ENCODE assay signal across 16 cellular contexts in genomic region chr16:72042157-72042660, GRCh38. TPM values are rescaled to one million over a fixed set of nuclear protein-coding genes. Genes with fewer than 3 reads are reported as not detected.
DNase-seq lines count a peak whose midpoint lies in the region; ATAC-seq and TF ChIP-seq lines count a peak whose summit lies in the region.
"Had no signal": no experiment of that assay in that cellular context is flagged by ENCODE, and none has a peak within 500 bp of the region (broad histone marks: within the 10 kb centered on the region; RNA-seq: fewer than 3 reads in every experiment).

No MANE protein-coding gene starts in this region.

- no peak overlapping the region for H2BK15ac ChIP-seq in mesendoderm (replicated peaks; ENCODE audit: low read depth)

- no peak overlapping the region for H2BK5ac ChIP-seq in mesendoderm (ENCODE audit: low read length)

- H3K4me2 ChIP-seq in mammary epithelial cell (ENCODE audit: insufficient read depth, low read depth, low read length) (no peak overlapping the region), mesendoderm (ENCODE audit: low read length) (no peak overlapping the region)

- peaks cover 4% of the 10 kb centered on the region for H3K36me3 ChIP-seq in CD8-positive, alpha-beta T cell (ENCODE audit: insufficient read depth, low read length)
- no peaks in the 10 kb centered on the region for H3K36me3 ChIP-seq in mammary epithelial cell (ENCODE audit: insufficient read depth, low read length)
- no peaks in the 10 kb centered on the region for H3K36me3 ChIP-seq in mesendoderm (ENCODE audit: control insufficient read depth, insufficient read depth, low read length)
- H3K36me3 ChIP-seq: BE2C had no signal

- dilution Hi-C loops in mammary epithelial cell (cut with HindIII; ENCODE audit: low sequenced_read_pairs): no loop called here

- H3K4me1 Mint-ChIP-seq in CD8-positive, alpha-beta T cell (ENCODE audit: low read depth): no peaks in the 10 kb centered on the region
- no peaks in the 10 kb centered on the region for H3K4me1 Mint-ChIP-seq in stimulated activated memory B cell treated with anti-CD40 and anti-IgM and Interleukin-4, amounts not matched to agents 10 μg/mL and 1 μg/mL and 100 μg/mL, for 72 hours

- no peak overlapping the region for H3K56ac ChIP-seq in mesendoderm (ENCODE audit: low read length)

- H3K18ac ChIP-seq in mesendoderm (ENCODE audit: low read length): no peak overlapping the region

- H3K79me2 ChIP-seq in mammary epithelial cell (ENCODE audit: insufficient read depth, low read length) (no peaks in the 10 kb centered on the region), mesendoderm (ENCODE audit: control insufficient read depth, insufficient read depth, low read length) (no peaks in the 10 kb centered on the region)

- 37% methylated on average over 2 of the region's 2 CpGs for WGBS in mammary epithelial cell (ENCODE audit: low coverage, missing lambda C conversion rate)
- WGBS in mesendoderm (ENCODE audit: extremely low coverage, insufficient coverage, low lambda C conversion rate): no CpG with 5 or more reads among the region's 2 CpGs

- peaks cover 34% of the 10 kb centered on the region for H3K36me3 Mint-ChIP-seq in CD8-positive, alpha-beta T cell
- H3K36me3 Mint-ChIP-seq in stimulated activated memory B cell treated with anti-CD40 and anti-IgM and Interleukin-4, amounts not matched to agents 10 μg/mL and 1 μg/mL and 100 μg/mL, for 72 hours: peaks cover 28% of the 10 kb centered on the region

- H3K4ac ChIP-seq in mesendoderm (ENCODE audit: low read depth, low read length): no peak overlapping the region

- DNase-seq in CD8-positive, alpha-beta T cell: no peak
- peak; percentile 15 for DNase-seq in NCI-H1092 (lab: John Stamatoyannopoulos, UW)
- DNase-seq in mammary epithelial cell: peak; percentile 2
- peak; percentile 98 for DNase-seq in myocyte (ENCODE audit: low read depth)
- no peak for DNase-seq in stimulated activated naive CD8-positive, alpha-beta T cell treated with anti-CD3 and anti-CD28 coated beads, Interleukin-15, Interleukin-2, amounts not matched to agents 100 U/mL and 50 U/mL, for 24 hours
- DNase-seq in activated CD8-positive, alpha-beta memory T cell treated with anti-CD3 and anti-CD28 coated beads, Interleukin-2, amount 50 U/mL, for 4 hours: no peak
- no peak for DNase-seq in mesendoderm
- DNase-seq: activated T-cell treated with anti-CD3 and anti-CD28 coated beads, Interleukin-2, amount 50 U/mL, for 24 hours; BE2C; cortex of kidney; stimulated activated CD4-positive, alpha-beta T cell treated with anti-CD3 and anti-CD28 coated beads, Interleukin-1b, Interleukin-23, amount 100 ng/mL, for 48 hours; transverse colon had no signal

- H3K79me1 ChIP-seq in mesendoderm (ENCODE audit: low read length): no peaks in the 10 kb centered on the region

- intact Hi-C loops in CD8-positive, alpha-beta T cell (cut with DNase I, micrococcal nuclease): no loop called here
- intact Hi-C loops in mammary epithelial cell (cut with micrococcal nuclease): no loop called here

- no peak overlapping the region for H4K8ac ChIP-seq in mesendoderm (ENCODE audit: low read depth, low read length)

- BruUV-seq in mammary epithelial cell (replicated peaks; lab: Mats Ljungman, UMichigan): no TSS peak

- no peaks in the 10 kb centered on the region for H3K27me3 ChIP-seq in CD8-positive, alpha-beta T cell (ENCODE audit: insufficient read depth, low read length)
- no peaks in the 10 kb centered on the region for H3K27me3 ChIP-seq in mammary epithelial cell (ENCODE audit: insufficient read depth, low read length)
- no peaks in the 10 kb centered on the region for H3K27me3 ChIP-seq in mesendoderm (ENCODE audit: insufficient read depth, low read length, poor library complexity)
- H3K27me3 ChIP-seq: BE2C, transverse colon had no signal

- no peaks in the 10 kb centered on the region for H3K9me3 ChIP-seq in CD8-positive, alpha-beta T cell (ENCODE audit: low read length)
- H3K9me3 ChIP-seq in mammary epithelial cell (replicated peaks; ENCODE audit: insufficient read depth, low read length): no peaks in the 10 kb centered on the region
- H3K9me3 ChIP-seq: BE2C, transverse colon had no signal

- no peak overlapping the region for H2AFZ ChIP-seq in mammary epithelial cell (ENCODE audit: low read depth, low read length)

- ATAC-seq in CD8-positive, alpha-beta T cell: no peak
- no peak for ATAC-seq in stimulated activated memory B cell treated with anti-CD40 and anti-IgM and Interleukin-4, amounts not matched to agents 10 μg/mL and 1 μg/mL and 100 μg/mL, for 72 hours
- no peak for ATAC-seq in stimulated activated naive CD8-positive, alpha-beta T cell treated with anti-CD3 and anti-CD28 coated beads, Interleukin-15, Interleukin-2, amounts not matched to agents 100 U/mL and 50 U/mL, for 24 hours

- no peak for TF ChIP-seq CTCF in CD8-positive, alpha-beta T cell (IDR thresholded peaks at IDR 0.05)
- TF ChIP-seq CTCF in mammary epithelial cell (conservative IDR thresholded peaks at IDR 0.05 in 1 of 2, IDR thresholded peaks at IDR 0.05 in 1 of 2; ENCODE audit: extremely low read depth in 1 of 2, insufficient read depth in 1 of 2, low read depth in 1 of 2, low read length in 2 of 2): no peak

- H3K4me3 ChIP-seq in CD8-positive, alpha-beta T cell (ENCODE audit: low read depth, low read length): no peak overlapping the region
- H3K4me3 ChIP-seq in mammary epithelial cell (replicated peaks in 1 of 3; ENCODE audit: insufficient read depth in 1 of 3, low read depth in 2 of 3, low read length in 3 of 3) (no peak overlapping the region), mesendoderm (ENCODE audit: low read length) (no peak overlapping the region)
- H3K4me3 ChIP-seq: transverse colon had no signal

- no peaks in the 10 kb centered on the region for H3K27me3 Mint-ChIP-seq in CD8-positive, alpha-beta T cell (ENCODE audit: low read depth)
- no peaks in the 10 kb centered on the region for H3K27me3 Mint-ChIP-seq in stimulated activated memory B cell treated with anti-CD40 and anti-IgM and Interleukin-4, amounts not matched to agents 10 μg/mL and 1 μg/mL and 100 μg/mL, for 72 hours
- H3K27me3 Mint-ChIP-seq: activated T-cell treated with anti-CD3 and anti-CD28 coated beads, Interleukin-2, amount 50 U/mL, for 24 hours had no signal

- in situ Hi-C loops in mammary epithelial cell (cut with MboI; ENCODE audit: low sequenced_read_pairs in 2 of 2): no loop called here

- H3K4me3 Mint-ChIP-seq in CD8-positive, alpha-beta T cell: no peak overlapping the region
- H3K4me3 Mint-ChIP-seq in stimulated activated memory B cell treated with anti-CD40 and anti-IgM and Interleukin-4, amounts not matched to agents 10 μg/mL and 1 μg/mL and 100 μg/mL, for 72 hours: no peak overlapping the region
- H3K4me3 Mint-ChIP-seq: activated T-cell treated with anti-CD3 and anti-CD28 coated beads, Interleukin-2, amount 50 U/mL, for 24 hours; T-helper 1 cell treated with Interleukin-12 subunit alpha and Interleukin-12 subunit beta and Interleukin-4 antibody, amounts not matched to agents 30 μg/mL and 1 μg/mL, for 36 hours had no signal

- H3K9ac ChIP-seq in mammary epithelial cell (ENCODE audit: insufficient read depth, low read length): no peak overlapping the region
- H3K9ac ChIP-seq in mesendoderm (ENCODE audit: low read length): no peak overlapping the region

- POLR2A ChIA-PET in CD8-positive, alpha-beta T cell (lab: Charles Lee): no interaction called here

- H3K27ac Mint-ChIP-seq in CD8-positive, alpha-beta T cell: peak overlapping the region; percentile 32
- no peak overlapping the region for H3K27ac Mint-ChIP-seq in stimulated activated memory B cell treated with anti-CD40 and anti-IgM and Interleukin-4, amounts not matched to agents 10 μg/mL and 1 μg/mL and 100 μg/mL, for 72 hours
- H3K27ac Mint-ChIP-seq: activated T-cell treated with anti-CD3 and anti-CD28 coated beads, Interleukin-2, amount 50 U/mL, for 24 hours; T-helper 1 cell treated with Interleukin-12 subunit alpha and Interleukin-12 subunit beta and Interleukin-4 antibody, amounts not matched to agents 30 μg/mL and 1 μg/mL, for 36 hours had no signal

- no peak overlapping the region for H4K5ac ChIP-seq in mesendoderm (ENCODE audit: low read length)

- H2AK5ac ChIP-seq in mesendoderm (ENCODE audit: low read length): no peak overlapping the region

- H3K23ac ChIP-seq in mesendoderm (ENCODE audit: low read length): no peak overlapping the region

- no peak overlapping the region for H3K27ac ChIP-seq in CD8-positive, alpha-beta T cell (ENCODE audit: low read depth, low read length)
- H3K27ac ChIP-seq in mammary epithelial cell (ENCODE audit: insufficient read depth, low read depth, low read length): no peak overlapping the region
- H3K27ac ChIP-seq in mesendoderm (ENCODE audit: low read depth, low read length): no peak overlapping the region
- H3K27ac ChIP-seq: transverse colon had no signal

- no peaks in the 10 kb centered on the region for H3K4me1 ChIP-seq in CD8-positive, alpha-beta T cell (ENCODE audit: insufficient read depth, low read length)
- H3K4me1 ChIP-seq in mammary epithelial cell (ENCODE audit: insufficient read depth, low read length): no peaks in the 10 kb centered on the region
- no peaks in the 10 kb centered on the region for H3K4me1 ChIP-seq in mesendoderm (ENCODE audit: control insufficient read depth, low read depth, low read length)
- H3K4me1 ChIP-seq: BE2C, transverse colon had no signal

- no peaks in the 10 kb centered on the region for H3K9me3 Mint-ChIP-seq in CD8-positive, alpha-beta T cell
- no peaks in the 10 kb centered on the region for H3K9me3 Mint-ChIP-seq in stimulated activated memory B cell treated with anti-CD40 and anti-IgM and Interleukin-4, amounts not matched to agents 10 μg/mL and 1 μg/mL and 100 μg/mL, for 72 hours
- H3K9me3 Mint-ChIP-seq: T-helper 1 cell treated with Interleukin-12 subunit alpha and Interleukin-12 subunit beta and Interleukin-4 antibody, amounts not matched to agents 30 μg/mL and 1 μg/mL, for 36 hours had no signal

- H2BK120ac ChIP-seq in mesendoderm (ENCODE audit: low read depth, low read length): no peak overlapping the region

- CTCF ChIA-PET in CD8-positive, alpha-beta T cell (lab: Charles Lee): interaction anchor here (1.0 kb wide), 1 partner anchor 25 kb away, joined by 3 read pairs; no protein-coding TSS in a partner anchor
- CTCF ChIA-PET in mammary epithelial cell (lab: Charles Lee; ENCODE audit: low non-redundant PET): no interaction called here

- no peaks in the 10 kb centered on the region for H4K20me1 ChIP-seq in mammary epithelial cell (ENCODE audit: insufficient read depth, low read length)

RNA-seq across cellular contexts. Expression of gene HP, which starts 12.1 kb away (rescaled TPM):
- not detected for total RNA-seq in CD8-positive, alpha-beta T cell
- not detected for total RNA-seq in mammary epithelial cell
- polyA plus RNA-seq in mammary epithelial cell: not detected
- not detected for polyA minus RNA-seq in mammary epithelial cell
- not detected in 2 replicates for total RNA-seq in myocyte
- 0.09 TPM for polyA plus RNA-seq in myocyte (2012)
- polyA plus RNA-seq in mesendoderm (2013, experiment 1 of 2): not detected
- polyA plus RNA-seq in mesendoderm (2013, experiment 2 of 2): not detected
- total RNA-seq: fibroblast of lung, osteoblast had no signal
- polyA plus RNA-seq: fibroblast of lung had no signal

RNA-seq across cellular contexts. Expression of gene HPR, which starts 20.8 kb away (rescaled TPM):
- not detected for total RNA-seq in CD8-positive, alpha-beta T cell
- total RNA-seq in mammary epithelial cell: not detected
- not detected for polyA plus RNA-seq in mammary epithelial cell
- polyA minus RNA-seq in mammary epithelial cell: not detected
- not detected in 2 replicates for total RNA-seq in myocyte
- 0.08 TPM for polyA plus RNA-seq in myocyte (2012)
- polyA plus RNA-seq in mesendoderm (2013, experiment 1 of 2): 0.03 TPM
- not detected for polyA plus RNA-seq in mesendoderm (2013, experiment 2 of 2)
- total RNA-seq: fibroblast of lung, osteoblast, transverse colon had no signal

RNA-seq across cellular contexts. Expression of gene DHODH, which starts 33.7 kb away (rescaled TPM):
- 1 to 10 TPM; 2.4 to 3.0 TPM for total RNA-seq in CD8-positive, alpha-beta T cell
- total RNA-seq in mammary epithelial cell (1 to 10 TPM; 2.0 to 5.9 TPM), myocyte (4.2 and 6.0 TPM in 2 replicates)
- polyA plus RNA-seq in mammary epithelial cell: 5.1 TPM
- polyA minus RNA-seq in mammary epithelial cell: 1.4 TPM
- 5.1 TPM for polyA plus RNA-seq in myocyte (2012)
- polyA plus RNA-seq in mesendoderm (2013, experiment 1 of 2): 11.0 TPM
- polyA plus RNA-seq in mesendoderm (2013, experiment 2 of 2): 10.0 TPM

RNA-seq across cellular contexts. Expression of gene PKD1L3, which starts 42.0 kb away (rescaled TPM):
- total RNA-seq in CD8-positive, alpha-beta T cell: not detected
- total RNA-seq in mammary epithelial cell (under 1 TPM in 1 of 2 donors, not detected in 1; under 0.01 TPM), myocyte (not detected in 2 replicates)
- polyA plus RNA-seq in mammary epithelial cell: not detected
- polyA minus RNA-seq in mammary epithelial cell: not detected
- polyA plus RNA-seq in myocyte (2012): 0.01 TPM
- 0.03 TPM for polyA plus RNA-seq in mesendoderm (2013, experiment 1 of 2)
- 0.04 TPM for polyA plus RNA-seq in mesendoderm (2013, experiment 2 of 2)
- total RNA-seq: fibroblast of lung, osteoblast had no signal
- polyA plus RNA-seq: fibroblast of lung had no signal

RNA-seq across cellular contexts. Expression of gene TXNL4B, which starts 51.2 kb away (rescaled TPM):
- total RNA-seq in CD8-positive, alpha-beta T cell: 10 to 100 TPM; 16.7 to 18.3 TPM
- total RNA-seq in mammary epithelial cell (10 to 100 TPM in 1 of 2 donors, 1 to 10 TPM in 1; 7.5 to 16.3 TPM), myocyte (5.6 and 5.8 TPM in 2 replicates)
- 10.2 TPM for polyA plus RNA-seq in mammary epithelial cell
- polyA minus RNA-seq in mammary epithelial cell: 5.8 TPM
- polyA plus RNA-seq in myocyte (2012): 6.4 TPM
- polyA plus RNA-seq in mesendoderm (2013, experiment 1 of 2): 6.6 TPM
- 6.1 TPM for polyA plus RNA-seq in mesendoderm (2013, experiment 2 of 2)

Comparison
In these comparisons a context has a peak if more than half of its experiments do, and no peak if none do; other contexts are left out.
1. DNase-seq: peak in NCI-H1092 (single experiment), mammary epithelial cell (single experiment) and myocyte (single experiment); none in CD8-positive, alpha-beta T cell (0 of 7), stimulated activated naive CD8-positive, alpha-beta T cell treated with anti-CD3 and anti-CD28 coated beads, Interleukin-15, Interleukin-2, amounts not matched to agents 100 U/mL and 50 U/mL, for 24 hours (single experiment), activated CD8-positive, alpha-beta memory T cell treated with anti-CD3 and anti-CD28 coated beads, Interleukin-2, amount 50 U/mL, for 4 hours (single experiment) and mesendoderm (single experiment).